Comparison of ENCODE assay signal across 18 cellular contexts in the genomic region with DNA sequence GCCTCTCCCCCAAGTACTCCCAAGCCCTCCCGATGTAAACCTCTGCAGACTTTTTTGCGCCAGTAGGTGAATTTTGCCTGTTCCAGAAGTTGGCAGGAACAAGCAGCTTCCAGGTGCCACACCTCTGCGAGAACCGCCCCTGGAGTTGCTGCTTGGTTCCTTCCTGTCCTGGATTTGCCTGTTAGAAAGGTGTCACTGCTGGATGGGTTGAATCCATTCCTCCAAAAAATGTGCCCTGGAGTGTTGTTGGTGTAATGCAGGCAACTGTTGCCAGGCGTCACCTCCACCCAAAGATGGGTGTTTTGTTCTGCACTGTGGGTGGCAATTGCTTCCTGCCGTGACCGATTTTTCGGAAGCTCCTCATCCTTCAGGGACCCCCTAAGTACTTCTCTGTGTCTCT. TPM values are rescaled to one million over a fixed set of nuclear protein-coding genes. Genes with fewer than 3 reads are reported as not detected.
DNase-seq lines count a peak whose midpoint lies in the region; ATAC-seq, FAIRE-seq and TF ChIP-seq lines count a peak whose summit lies in the region.
"Had no signal": no experiment of that assay in that cellular context is flagged by ENCODE, and none has a peak within 500 bp of the region (broad histone marks: within the 10 kb centered on the region; RNA-seq: fewer than 3 reads in every experiment).

No MANE protein-coding gene starts in this region.

- intact Hi-C loops in activated T-helper 2 cell treated with anti-CD3 and anti-CD28 coated beads, Interferon-gamma antibody, Interleukin-2, Interleukin-4, amounts not matched to agents 10 μg/mL and 5 μg/mL and 100 μg/mL, durations not matched to agents 14 hours and 24 hours and 36 hours (cut with micrococcal nuclease): loop anchor here (5.0 kb wide), 1 partner anchor 66 kb away; no protein-coding TSS in a partner anchor

- H3K4me2 ChIP-seq in hepatocyte: no peak overlapping the region

- POLR2A ChIA-PET in naive thymus-derived CD8-positive, alpha-beta T cell (lab: Charles Lee): no interaction called here

- no peak overlapping the region for H2AFZ ChIP-seq in hepatocyte

- ATAC-seq in naive thymus-derived CD8-positive, alpha-beta T cell: no peak
- ATAC-seq: CD8-positive, alpha-beta T cell had no signal

- FAIRE-seq in bronchial epithelial cell (lab: Jason Lieb, UNC): peak; percentile 70
- FAIRE-seq: frontal cortex had no signal

- H3K27ac Mint-ChIP-seq in HFFc6: no peak overlapping the region
- peak overlapping the region in 7 of 10 donors; percentile 0 to 89 (median 45) for H3K27ac Mint-ChIP-seq in naive thymus-derived CD8-positive, alpha-beta T cell
- H3K27ac Mint-ChIP-seq in activated T-helper 2 cell treated with anti-CD3 and anti-CD28 coated beads, Interferon-gamma antibody, Interleukin-2, Interleukin-4, amounts not matched to agents 10 μg/mL and 5 μg/mL and 100 μg/mL, durations not matched to agents 14 hours and 24 hours and 36 hours: no peak overlapping the region
- H3K27ac Mint-ChIP-seq: CD8-positive, alpha-beta T cell had no signal

- no peaks in the 10 kb centered on the region for H3K4me1 ChIP-seq in hepatocyte (ENCODE audit: insufficient read depth)

- TF ChIP-seq CTCF in HFFc6 (IDR thresholded peaks at IDR 0.05) (0 out of 2 replicates have a peak, but pooled peaks have one; percentile 10), bronchial epithelial cell (IDR thresholded peaks at IDR 0.05; ENCODE audit: insufficient read depth, low read length, severe bottlenecking) (no peak), hepatocyte (IDR thresholded peaks at IDR 0.05; ENCODE audit: poor library complexity) (no peak)

- DNase-seq in DMS53 (lab: John Stamatoyannopoulos, UW) (peak; percentile 26), DMS53 treated with DMSO at 0.1 percent for 48 hours (lab: John Stamatoyannopoulos, UW; ENCODE audit: unreplicated experiment) (no peak), HFFc6 (no peak), bronchial epithelial cell (ENCODE audit: low read depth) (peak; percentile 34), cerebellar nuclear complex (lab: John Stamatoyannopoulos, UW) (no peak), hepatocyte (ENCODE audit: low spot score) (no peak)
- DNase-seq in naive thymus-derived CD8-positive, alpha-beta T cell: no peak
- no peak for DNase-seq in activated T-helper 2 cell treated with anti-CD3 and anti-CD28 coated beads, Interferon-gamma antibody, Interleukin-2, Interleukin-4, amounts not matched to agents 10 μg/mL and 5 μg/mL and 100 μg/mL, durations not matched to agents 14 hours and 24 hours and 36 hours (ENCODE audit: low spot score)
- DNase-seq: activated T-cell treated with anti-CD3 and anti-CD28 coated beads, Interleukin-2, amount 50 U/mL, for 48 hours; CD8-positive, alpha-beta T cell; EL; MM.1S; occipital lobe; stimulated activated CD4-positive, alpha-beta T cell treated with anti-CD3 and anti-CD28 coated beads, Interleukin-4, amount 100 ng/mL, for 4 hours; thyroid gland had no signal

- H3K36me3 ChIP-seq in bronchial epithelial cell (ENCODE audit: control insufficient read depth, insufficient read depth, low read length) (no peaks in the 10 kb centered on the region), hepatocyte (replicated peaks; ENCODE audit: insufficient read depth, low read depth) (no peaks in the 10 kb centered on the region)
- H3K36me3 ChIP-seq: SJSA1, thyroid gland had no signal

- WGBS in hepatocyte (ENCODE audit: low lambda C conversion rate, missing lambda C conversion rate): 77% methylated on average over 8 of the region's 8 CpGs

- no peak overlapping the region for H3K4me3 ChIP-seq in bronchial epithelial cell (ENCODE audit: low read depth, low read length)
- H3K4me3 ChIP-seq in hepatocyte: no peak overlapping the region
- H3K4me3 ChIP-seq: SJSA1, thyroid gland had no signal

- H3K9me3 ChIP-seq in hepatocyte (ENCODE audit: low read depth): no peaks in the 10 kb centered on the region
- H3K9me3 ChIP-seq: SJSA1, thyroid gland had no signal

- no peak overlapping the region for H3K27ac ChIP-seq in hepatocyte
- H3K27ac ChIP-seq: 22Rv1, SJSA1, thyroid gland had no signal

- peaks cover 17% of the 10 kb centered on the region for H3K36me3 Mint-ChIP-seq in HFFc6 (ENCODE audit: low read depth)
- peaks cover 3 to 71% (median 8%) of the 10 kb centered on the region in 3 donors for H3K36me3 Mint-ChIP-seq in naive thymus-derived CD8-positive, alpha-beta T cell
- H3K36me3 Mint-ChIP-seq in activated T-helper 2 cell treated with anti-CD3 and anti-CD28 coated beads, Interferon-gamma antibody, Interleukin-2, Interleukin-4, amounts not matched to agents 10 μg/mL and 5 μg/mL and 100 μg/mL, durations not matched to agents 14 hours and 24 hours and 36 hours (ENCODE audit: low read depth): peaks cover 31% of the 10 kb centered on the region

- H3K79me2 ChIP-seq in hepatocyte: peaks cover 17% of the 10 kb centered on the region

- H3K27me3 ChIP-seq in bronchial epithelial cell (ENCODE audit: control insufficient read depth, insufficient read depth, low read length) (no peaks in the 10 kb centered on the region), hepatocyte (no peaks in the 10 kb centered on the region)
- H3K27me3 ChIP-seq: SJSA1, thyroid gland had no signal

- H4K20me1 ChIP-seq in hepatocyte (ENCODE audit: insufficient read depth, poor library complexity, severe bottlenecking): peaks cover 3% of the 10 kb centered on the region

- H3K4me1 Mint-ChIP-seq in HFFc6 (ENCODE audit: low read depth): peaks cover 15% of the 10 kb centered on the region
- H3K4me1 Mint-ChIP-seq in naive thymus-derived CD8-positive, alpha-beta T cell: peaks cover 15 to 31% (median 20%) of the 10 kb centered on the region in 4 donors
- H3K4me1 Mint-ChIP-seq in activated T-helper 2 cell treated with anti-CD3 and anti-CD28 coated beads, Interferon-gamma antibody, Interleukin-2, Interleukin-4, amounts not matched to agents 10 μg/mL and 5 μg/mL and 100 μg/mL, durations not matched to agents 14 hours and 24 hours and 36 hours (ENCODE audit: low read depth): peaks cover 3% of the 10 kb centered on the region

- H3K9me3 Mint-ChIP-seq in HFFc6: no peaks in the 10 kb centered on the region
- no peaks in the 10 kb centered on the region for H3K9me3 Mint-ChIP-seq in naive thymus-derived CD8-positive, alpha-beta T cell
- no peaks in the 10 kb centered on the region for H3K9me3 Mint-ChIP-seq in activated T-helper 2 cell treated with anti-CD3 and anti-CD28 coated beads, Interferon-gamma antibody, Interleukin-2, Interleukin-4, amounts not matched to agents 10 μg/mL and 5 μg/mL and 100 μg/mL, durations not matched to agents 14 hours and 24 hours and 36 hours
- H3K9me3 Mint-ChIP-seq: CD8-positive, alpha-beta T cell had no signal

- no peak overlapping the region for H3K4me3 Mint-ChIP-seq in HFFc6
- H3K4me3 Mint-ChIP-seq in naive thymus-derived CD8-positive, alpha-beta T cell: peak overlapping the region in 1 of 10 donors; percentile 0
- H3K4me3 Mint-ChIP-seq in activated T-helper 2 cell treated with anti-CD3 and anti-CD28 coated beads, Interferon-gamma antibody, Interleukin-2, Interleukin-4, amounts not matched to agents 10 μg/mL and 5 μg/mL and 100 μg/mL, durations not matched to agents 14 hours and 24 hours and 36 hours (ENCODE audit: low read depth): no peak overlapping the region
- H3K4me3 Mint-ChIP-seq: CD8-positive, alpha-beta T cell had no signal

- H3K27me3 Mint-ChIP-seq in HFFc6 (ENCODE audit: insufficient read depth): peaks cover 3% of the 10 kb centered on the region; the same call in 1 of the 2 replicates
- H3K27me3 Mint-ChIP-seq in naive thymus-derived CD8-positive, alpha-beta T cell: no peaks in the 10 kb centered on the region
- H3K27me3 Mint-ChIP-seq in activated T-helper 2 cell treated with anti-CD3 and anti-CD28 coated beads, Interferon-gamma antibody, Interleukin-2, Interleukin-4, amounts not matched to agents 10 μg/mL and 5 μg/mL and 100 μg/mL, durations not matched to agents 14 hours and 24 hours and 36 hours (ENCODE audit: low read depth): no peaks in the 10 kb centered on the region

- no peaks in the 10 kb centered on the region for H3K9me2 ChIP-seq in hepatocyte (replicated peaks; ENCODE audit: insufficient read depth)

RNA-seq across cellular contexts. Expression of a gene that starts 5.7 kb away (rescaled TPM):
- total RNA-seq in HFFc6 (2021; fragmentation: NEBNext Ultra II Directional; extraction: Animal tissue kit (Norgen Biotek cat#: 25700)): 10 to 100 TPM; 30.5 to 54.1 (median 32.4) TPM
- 8.2 and 12.6 TPM in 2 replicates for total RNA-seq in bronchial epithelial cell
- 10 to 100 TPM; 55.9 to 61.0 TPM for total RNA-seq in naive thymus-derived CD8-positive, alpha-beta T cell
- polyA plus RNA-seq in naive thymus-derived CD8-positive, alpha-beta T cell: 10 to 100 TPM in 1 of 3 donors, 1 to 10 TPM in 2; 9.3 to 11.9 (median 9.7) TPM
- 24.9 and 29.4 TPM in 2 replicates for total RNA-seq in activated T-helper 2 cell treated with anti-CD3 and anti-CD28 coated beads, Interferon-gamma antibody, Interleukin-2, Interleukin-4, amounts not matched to agents 10 μg/mL and 5 μg/mL and 100 μg/mL, durations not matched to agents 14 hours and 24 hours and 36 hours
- 35.0 and 36.1 TPM in 2 replicates for total RNA-seq in hepatocyte
- polyA plus RNA-seq in hepatocyte: 24.8 and 26.8 TPM in 2 replicates

RNA-seq across cellular contexts. Expression of a gene that starts 23.2 kb away (rescaled TPM):
- 100 to 1,000 TPM; 175 to 217 (median 202) TPM for total RNA-seq in HFFc6 (2021; fragmentation: NEBNext Ultra II Directional; extraction: Animal tissue kit (Norgen Biotek cat#: 25700))
- total RNA-seq in bronchial epithelial cell: 208 and 260 TPM in 2 replicates
- 10 to 100 TPM; 82.1 to 84.0 TPM for total RNA-seq in naive thymus-derived CD8-positive, alpha-beta T cell
- polyA plus RNA-seq in naive thymus-derived CD8-positive, alpha-beta T cell: 100 to 1,000 TPM; 162 to 198 (median 181) TPM
- total RNA-seq in activated T-helper 2 cell treated with anti-CD3 and anti-CD28 coated beads, Interferon-gamma antibody, Interleukin-2, Interleukin-4, amounts not matched to agents 10 μg/mL and 5 μg/mL and 100 μg/mL, durations not matched to agents 14 hours and 24 hours and 36 hours: 198 and 208 TPM in 2 replicates
- total RNA-seq in hepatocyte: 185 and 202 TPM in 2 replicates
- 218 and 226 TPM in 2 replicates for polyA plus RNA-seq in hepatocyte

RNA-seq across cellular contexts. Expression of a gene that starts 39.9 kb away (rescaled TPM):
- 10 to 100 TPM; 21.3 to 36.9 (median 24.9) TPM for total RNA-seq in HFFc6 (2021; fragmentation: NEBNext Ultra II Directional; extraction: Animal tissue kit (Norgen Biotek cat#: 25700))
- total RNA-seq in bronchial epithelial cell (123 and 166 TPM in 2 replicates), hepatocyte (106 and 123 TPM in 2 replicates)
- total RNA-seq in naive thymus-derived CD8-positive, alpha-beta T cell: not detected
- polyA plus RNA-seq in naive thymus-derived CD8-positive, alpha-beta T cell: not detected
- not detected in 2 replicates for total RNA-seq in activated T-helper 2 cell treated with anti-CD3 and anti-CD28 coated beads, Interferon-gamma antibody, Interleukin-2, Interleukin-4, amounts not matched to agents 10 μg/mL and 5 μg/mL and 100 μg/mL, durations not matched to agents 14 hours and 24 hours and 36 hours
- 175 and 185 TPM in 2 replicates for polyA plus RNA-seq in hepatocyte
- total RNA-seq: CD8-positive, alpha-beta T cell; frontal cortex; occipital lobe had no signal

RNA-seq across cellular contexts. Expression of a gene that starts 51.3 kb away (rescaled TPM):
- total RNA-seq in HFFc6 (2021; fragmentation: NEBNext Ultra II Directional; extraction: Animal tissue kit (Norgen Biotek cat#: 25700)): not detected
- total RNA-seq in bronchial epithelial cell: under 0.01 TPM in 1 of 2 replicates, not detected in the other
- under 1 TPM; 0.16 to 0.39 TPM for total RNA-seq in naive thymus-derived CD8-positive, alpha-beta T cell
- polyA plus RNA-seq in naive thymus-derived CD8-positive, alpha-beta T cell: under 1 TPM in 2 of 3 donors, not detected in 1; 0.13 to 0.26 TPM
- total RNA-seq in activated T-helper 2 cell treated with anti-CD3 and anti-CD28 coated beads, Interferon-gamma antibody, Interleukin-2, Interleukin-4, amounts not matched to agents 10 μg/mL and 5 μg/mL and 100 μg/mL, durations not matched to agents 14 hours and 24 hours and 36 hours: not detected in 2 replicates
- total RNA-seq in hepatocyte: 0.16 TPM in 1 of 2 replicates, not detected in the other
- polyA plus RNA-seq in hepatocyte: 0.36 and 1.5 TPM in 2 replicates
- total RNA-seq: SJSA1 had no signal

Comparison
In these comparisons a context has a peak if more than half of its experiments do, and no peak if none do; other contexts are left out.
1. DNase-seq: peak in DMS53 (single experiment) and bronchial epithelial cell (single experiment); none in DMS53 treated with DMSO at 0.1 percent for 48 hours (single experiment), HFFc6 (single experiment), naive thymus-derived CD8-positive, alpha-beta T cell (0 of 10), activated T-helper 2 cell treated with anti-CD3 and anti-CD28 coated beads, Interferon-gamma antibody, Interleukin-2, Interleukin-4, amounts not matched to agents 10 μg/mL and 5 μg/mL and 100 μg/mL, durations not matched to agents 14 hours and 24 hours and 36 hours (single experiment), cerebellar nuclear complex (0 of 2) and hepatocyte (single experiment).
2. H3K27ac Mint-ChIP-seq: peak in naive thymus-derived CD8-positive, alpha-beta T cell (7 of 10); none in HFFc6 (single experiment) and activated T-helper 2 cell treated with anti-CD3 and anti-CD28 coated beads, Interferon-gamma antibody, Interleukin-2, Interleukin-4, amounts not matched to agents 10 μg/mL and 5 μg/mL and 100 μg/mL, durations not matched to agents 14 hours and 24 hours and 36 hours (single experiment).
3. RNA of a gene that starts 39.9 kb away (total RNA-seq): 106 to 123 TPM in hepatocyte, 123 to 166 TPM in bronchial epithelial cell and 21.3 to 36.9 TPM in HFFc6; not detected in naive thymus-derived CD8-positive, alpha-beta T cell and not detected in activated T-helper 2 cell treated with anti-CD3 and anti-CD28 coated beads, Interferon-gamma antibody, Interleukin-2, Interleukin-4, amounts not matched to agents 10 μg/mL and 5 μg/mL and 100 μg/mL, durations not matched to agents 14 hours and 24 hours and 36 hours; every median in the first group is over 10 times any median in the second.